In the genomic region with DNA sequence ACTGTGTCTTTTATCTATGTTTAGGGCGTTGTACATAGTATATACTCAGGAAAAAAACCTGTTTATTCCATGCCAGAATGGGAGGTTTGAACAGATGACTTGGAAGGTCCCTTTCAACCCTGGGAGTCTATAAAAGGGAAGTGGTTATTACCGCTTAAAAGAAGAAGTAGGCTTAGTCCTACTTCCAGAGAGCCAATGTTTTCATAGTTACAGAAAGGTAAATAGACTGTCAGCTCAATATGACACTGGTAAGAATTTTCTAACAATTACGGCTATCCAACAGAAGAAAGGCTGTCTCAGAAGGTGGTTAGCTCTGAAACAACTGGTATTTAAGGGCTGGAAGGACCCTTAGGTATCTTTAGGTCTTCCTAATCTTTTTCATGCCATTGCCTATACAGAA, we compare ENCODE assay signal across 8 cellular contexts. TPM values are rescaled to one million over a fixed set of nuclear protein-coding genes. Genes with fewer than 3 reads are reported as not detected.
DNase-seq lines count a peak whose midpoint lies in the region; ATAC-seq and TF ChIP-seq lines count a peak whose summit lies in the region.

No MANE protein-coding gene starts in this region.

- H3K79me2 ChIP-seq in SU-DHL-6 (ENCODE audit: insufficient read depth, low read length): peaks cover 31% of the 10 kb centered on the region

- peak overlapping the region; percentile 99 for H3K4me3 Mint-ChIP-seq in stimulated activated naive CD8-positive, alpha-beta T cell treated with anti-CD3 and anti-CD28 coated beads, Interleukin-15, Interleukin-2, amounts not matched to agents 100 ng/mL and 50 ng/mL, for 24 hours

- H3K27me3 Mint-ChIP-seq in stimulated activated naive CD8-positive, alpha-beta T cell treated with anti-CD3 and anti-CD28 coated beads, Interleukin-15, Interleukin-2, amounts not matched to agents 100 ng/mL and 50 ng/mL, for 24 hours: no peaks in the 10 kb centered on the region

- H3K36me3 Mint-ChIP-seq in stimulated activated naive CD8-positive, alpha-beta T cell treated with anti-CD3 and anti-CD28 coated beads, Interleukin-15, Interleukin-2, amounts not matched to agents 100 ng/mL and 50 ng/mL, for 24 hours (ENCODE audit: low read depth): peaks cover 26% of the 10 kb centered on the region

- H3K4me2 ChIP-seq in SU-DHL-6 (ENCODE audit: low read depth, low read length, poor library complexity, severe bottlenecking): peak overlapping the region; percentile 82

- no peaks in the 10 kb centered on the region for H3K9me2 ChIP-seq in SU-DHL-6 (replicated peaks; ENCODE audit: insufficient read depth, low read length)

- peak overlapping the region; percentile 91 for H2AFZ ChIP-seq in SU-DHL-6 (ENCODE audit: low read depth, low read length, severe bottlenecking)

- TF ChIP-seq CTCF in SU-DHL-6 (IDR thresholded peaks at IDR 0.05; ENCODE audit: insufficient read depth, low read length, poor library complexity, severe bottlenecking) (no peak), foreskin fibroblast (IDR thresholded peaks at IDR 0.05; ENCODE audit: low read depth, low read length) (no peak), gastrocnemius medialis (IDR thresholded peaks at IDR 0.05 in 4 of 5, conservative IDR thresholded peaks at IDR 0.05 in 1 of 5) (no peak)

- H3K9ac ChIP-seq in SU-DHL-6 (ENCODE audit: low read length): peak overlapping the region; percentile 89; the same call in 1 of the 2 replicates

- H3K4me3 ChIP-seq in SU-DHL-6 (ENCODE audit: insufficient read depth, low read length, poor library complexity, severe bottlenecking) (peak overlapping the region; percentile 73), foreskin fibroblast (ENCODE audit: low read depth in 1 of 2, low read length in 2 of 2) (peak overlapping the region; percentile 91 to 95), gastrocnemius medialis (peak overlapping the region; percentile 72 to 87 (median 76))

- no peak for DNase-seq in stimulated activated naive CD8-positive, alpha-beta T cell treated with anti-CD3 and anti-CD28 coated beads, Interleukin-15, Interleukin-2, amounts not matched to agents 100 U/mL and 50 U/mL, for 24 hours
- no peak for DNase-seq in foreskin fibroblast
- DNase-seq in gastrocnemius medialis: no peak
- DNase-seq in NCI-H2196 (lab: John Stamatoyannopoulos, UW; ENCODE audit: unreplicated experiment): no peak
- no peak for DNase-seq in amygdala (lab: John Stamatoyannopoulos, UW)

- peak overlapping the region; percentile 70 for H3K27ac Mint-ChIP-seq in stimulated activated naive CD8-positive, alpha-beta T cell treated with anti-CD3 and anti-CD28 coated beads, Interleukin-15, Interleukin-2, amounts not matched to agents 100 ng/mL and 50 ng/mL, for 24 hours

- H3F3A ChIP-seq in SU-DHL-6 (ENCODE audit: insufficient read depth): peaks cover 19% of the 10 kb centered on the region

- H3K9me3 ChIP-seq in SU-DHL-6 (ENCODE audit: insufficient read depth, low read length) (no peaks in the 10 kb centered on the region), gastrocnemius medialis (no peaks in the 10 kb centered on the region)

- H3K36me3 ChIP-seq in SU-DHL-6 (ENCODE audit: low read length): peaks cover 14% of the 10 kb centered on the region
- H3K36me3 ChIP-seq in gastrocnemius medialis: peaks cover 0 to 15% of the 10 kb centered on the region in 2 donors

- H3K9me3 Mint-ChIP-seq in stimulated activated naive CD8-positive, alpha-beta T cell treated with anti-CD3 and anti-CD28 coated beads, Interleukin-15, Interleukin-2, amounts not matched to agents 100 ng/mL and 50 ng/mL, for 24 hours: no peaks in the 10 kb centered on the region

- H3K27ac ChIP-seq in SU-DHL-6 (ENCODE audit: low read depth, low read length) (no peak overlapping the region), gastrocnemius medialis (peak overlapping the region; percentile 82 to 94 (median 87))

- no peak for TF ChIP-seq POLR2A in gastrocnemius medialis (IDR thresholded peaks at IDR 0.05)

- H3K4me1 ChIP-seq in gastrocnemius medialis: peaks cover 3 to 15% of the 10 kb centered on the region in 2 donors

- in situ Hi-C loops in gastrocnemius medialis (cut with MboI; ENCODE audit: low sequenced_read_pairs in 4 of 4): loop anchor here in 2 of 4 donors (10.0 to 25.0 kb wide), 3 partner anchors 59 to 197 kb away; no protein-coding TSS in a partner anchor

- H4K20me1 ChIP-seq in SU-DHL-6 (ENCODE audit: low read depth, low read length): no peaks in the 10 kb centered on the region

- intact Hi-C loops in gastrocnemius medialis (cut with DNase I; ENCODE audit: low total_unique reads): no loop called here

- peaks cover 52% of the 10 kb centered on the region for H3K4me1 Mint-ChIP-seq in stimulated activated naive CD8-positive, alpha-beta T cell treated with anti-CD3 and anti-CD28 coated beads, Interleukin-15, Interleukin-2, amounts not matched to agents 100 ng/mL and 50 ng/mL, for 24 hours (ENCODE audit: low read depth)

- H3K27me3 ChIP-seq in SU-DHL-6 (ENCODE audit: low read length) (no peaks in the 10 kb centered on the region), gastrocnemius medialis (no peaks in the 10 kb centered on the region)

- ATAC-seq in stimulated activated naive CD8-positive, alpha-beta T cell treated with anti-CD3 and anti-CD28 coated beads, Interleukin-15, Interleukin-2, amounts not matched to agents 100 U/mL and 50 U/mL, for 24 hours: no peak
- ATAC-seq in HG03135 (IDR thresholded peaks at IDR 0.05; ENCODE audit: unreplicated experiment) (peak; percentile 75), gastrocnemius medialis (no peak)

RNA-seq across cellular contexts. Expression of gene TFAM, which starts 1.1 kb away (rescaled TPM):
- total RNA-seq in gastrocnemius medialis: 10 to 100 TPM in 3 of 4 donors, 1 to 10 TPM in 1; 9.2 to 21.7 (median 15.0) TPM

RNA-seq across cellular contexts. Expression of gene UBE2D1, which starts 49.3 kb away (rescaled TPM):
- total RNA-seq in gastrocnemius medialis: 100 to 1,000 TPM in 1 of 4 donors, 10 to 100 TPM in 3; 62.0 to 178 (median 81.6) TPM
